ENCODE assay signal across 18 cellular contexts in the genomic region with DNA sequence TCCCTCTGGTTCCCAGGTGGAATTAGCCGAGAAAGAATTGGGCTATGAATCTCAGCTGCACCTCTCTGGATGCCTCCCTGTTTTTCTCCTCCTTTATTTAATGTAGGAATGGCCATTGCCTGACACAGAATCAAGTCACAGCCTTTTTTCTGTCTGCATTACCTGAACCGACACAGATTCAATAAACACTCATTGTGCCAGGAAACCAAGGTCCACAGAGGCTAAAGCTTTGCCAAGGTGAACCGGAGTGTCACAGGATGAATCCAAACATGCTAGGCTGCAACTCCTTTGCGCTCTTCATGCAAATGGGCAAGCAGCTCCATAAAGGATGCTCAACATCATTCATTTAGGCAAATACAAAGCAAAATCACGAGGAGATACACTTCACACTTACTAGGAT.
"Had no signal": no experiment of that assay in that cellular context is flagged by ENCODE, and none has a peak within 500 bp of the region (broad histone marks: within the 10 kb centered on the region; RNA-seq: fewer than 3 reads in every experiment).

No MANE protein-coding gene starts in this region.

- FAIRE-seq: kidney, small intestine had no signal

- H3K27me3 Mint-ChIP-seq: effector memory CD8-positive, alpha-beta T cell had no signal

- H3K9me3 ChIP-seq: esophagus muscularis mucosa, gastroesophageal sphincter, suprapubic skin, thyroid gland, upper lobe of left lung, uterus had no signal

- H3K4me1 ChIP-seq: gastroesophageal sphincter, right atrium auricular region, suprapubic skin, thyroid gland, upper lobe of left lung, uterus had no signal

- H3K4me1 Mint-ChIP-seq: naive B cell had no signal

- DNase-seq: effector memory CD8-positive, alpha-beta T cell; glutamatergic neuron; kidney; left cardiac atrium; left ventricle myocardium superior; mesendoderm; naive B cell; small intestine; stimulated activated CD4-positive, alpha-beta T cell treated with anti-CD3 and anti-CD28 coated beads, Interleukin-12 subunit alpha, Interleukin-12 subunit beta, amount 100 ng/mL, for 4 hours; stimulated activated naive CD4-positive, alpha-beta T cell treated with Interleukin-2 at 50 U/mL for 16 hours; thyroid gland; upper lobe of left lung; uterus had no signal

- H3K36me3 ChIP-seq: esophagus muscularis mucosa, gastroesophageal sphincter, right atrium auricular region, suprapubic skin, thyroid gland, upper lobe of left lung, uterus had no signal

- H3K27me3 ChIP-seq: esophagus muscularis mucosa, gastroesophageal sphincter, suprapubic skin, upper lobe of left lung, uterus had no signal

- H3K4me3 ChIP-seq: esophagus muscularis mucosa, gastroesophageal sphincter, right atrium auricular region, suprapubic skin, thyroid gland, upper lobe of left lung, uterus had no signal

- H3K27ac ChIP-seq: epithelial cell of prostate, esophagus muscularis mucosa, gastroesophageal sphincter, right atrium auricular region, suprapubic skin, thyroid gland, upper lobe of left lung, uterus had no signal

- H3K27ac Mint-ChIP-seq: effector memory CD8-positive, alpha-beta T cell; naive B cell had no signal

- ATAC-seq: effector memory CD8-positive, alpha-beta T cell; gastroesophageal sphincter; left cardiac atrium; left ventricle myocardium superior had no signal

- H3K4me3 Mint-ChIP-seq: effector memory CD8-positive, alpha-beta T cell; naive B cell had no signal
